In the genomic region with DNA sequence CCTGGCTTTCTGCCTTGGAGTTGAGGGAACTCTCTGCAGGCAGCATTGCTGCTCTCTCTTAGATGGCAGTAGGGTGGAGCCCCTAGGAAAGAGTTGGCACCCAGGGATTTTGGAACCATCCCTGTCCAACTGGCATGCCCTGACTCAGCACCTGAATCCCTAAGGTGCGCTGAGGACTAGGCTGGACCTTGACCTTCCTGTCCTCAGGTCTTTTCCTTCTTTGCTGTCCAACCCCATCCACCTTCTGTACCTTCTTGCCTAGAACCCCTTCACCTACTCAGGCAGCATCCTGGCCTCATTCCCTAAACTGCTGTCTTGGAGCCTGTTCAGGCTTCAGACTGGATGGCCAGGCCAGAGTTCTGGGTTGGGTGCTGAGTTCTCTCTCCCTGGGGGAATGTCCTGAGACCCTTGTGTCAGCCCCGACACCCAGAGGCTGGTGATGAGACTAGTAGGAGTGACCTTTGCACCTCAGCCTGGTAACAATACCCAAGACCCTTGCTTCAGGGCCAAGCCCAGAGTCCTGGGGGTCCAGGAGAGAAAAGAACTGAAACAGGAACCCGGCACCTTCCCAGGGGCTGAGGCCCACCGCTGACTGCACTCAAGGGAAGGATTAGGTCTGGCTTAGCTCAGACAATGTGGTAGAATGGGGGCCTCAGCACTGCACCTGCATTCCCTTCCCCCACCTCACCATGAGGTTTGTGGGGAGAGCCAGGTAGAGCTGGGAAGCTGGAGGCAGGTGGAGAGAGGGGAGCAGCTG, we compare ENCODE assay signal across 9 cellular contexts. TPM values are rescaled to one million over a fixed set of nuclear protein-coding genes. Genes with fewer than 3 reads are reported as not detected.
A peak's percentile ranks its signal among the peaks of the same experiment; 100 is the strongest.
DNase-seq lines count a peak whose midpoint lies in the region; FAIRE-seq and TF ChIP-seq lines count a peak whose summit lies in the region.
"Had no signal": no experiment of that assay in that cellular context is flagged by ENCODE, and none has a peak within 500 bp of the region (broad histone marks: within the 10 kb centered on the region; RNA-seq: fewer than 3 reads in every experiment).

No MANE protein-coding gene starts in this region.

- H3F3A ChIP-seq in smooth muscle cell (ENCODE audit: low read depth): peaks cover 27% of the 10 kb centered on the region

- H3K36me3 ChIP-seq in SJCRH30 (no peaks in the 10 kb centered on the region), smooth muscle cell (ENCODE audit: low read depth) (no peaks in the 10 kb centered on the region)

- peaks cover 1% of the 10 kb centered on the region for H4K20me1 ChIP-seq in smooth muscle cell (ENCODE audit: low read depth)

- FAIRE-seq in GM12892 (lab: Jason Lieb, UNC): no peak

- peaks cover 10% of the 10 kb centered on the region for H3K79me2 ChIP-seq in smooth muscle cell (ENCODE audit: low read depth)

- H3K9me3 ChIP-seq in SJCRH30 (replicated peaks) (no peaks in the 10 kb centered on the region), smooth muscle cell (replicated peaks; ENCODE audit: low read depth) (no peaks in the 10 kb centered on the region)

- TF ChIP-seq CTCF in GM12864 (IDR thresholded peaks at IDR 0.05; ENCODE audit: low read depth, low read length, missing control alignments) (no peak), smooth muscle cell (IDR thresholded peaks at IDR 0.05; ENCODE audit: borderline replicate concordance, insufficient read depth, poor library complexity, severe bottlenecking) (no peak)

- H3K27ac ChIP-seq in SJCRH30 (peak overlapping the region; percentile 100), smooth muscle cell (ENCODE audit: low read depth) (peak overlapping the region; percentile 98)
- H3K27ac ChIP-seq: SK-N-MC had no signal

- WGBS in smooth muscle cell (ENCODE audit: low lambda C conversion rate): 89% methylated on average over 4 of the region's 4 CpGs

- H3K9ac ChIP-seq in smooth muscle cell (ENCODE audit: low read depth): peak overlapping the region; percentile 57

- no peak for TF ChIP-seq POLR2A in GM12892 (IDR thresholded peaks at IDR 0.05; ENCODE audit: low read depth, low read length)

- H3K27me3 ChIP-seq in SJCRH30: no peaks in the 10 kb centered on the region
- no peaks in the 10 kb centered on the region for H3K27me3 ChIP-seq in smooth muscle cell (ENCODE audit: low read depth)

- peak overlapping the region; percentile 85 for H3K4me2 ChIP-seq in smooth muscle cell

- no peak overlapping the region for H2AFZ ChIP-seq in smooth muscle cell (ENCODE audit: low read depth)

- DNase-seq in GM12864 (ENCODE audit: low read depth) (no peak), SJCRH30 (no peak), germinal center (ENCODE audit: low spot score) (peak; percentile 11), smooth muscle cell (lab: John Stamatoyannopoulos, UW; ENCODE audit: unreplicated experiment) (no peak), mesenteric fat pad (ENCODE audit: low spot score) (no peak), GM12892 (ENCODE audit: insufficient read length) (no peak), A172 (ENCODE audit: low spot score) (no peak)
- DNase-seq in activated naive CD4-positive, alpha-beta T cell treated with anti-CD3 and anti-CD28 coated beads, Interleukin-2, amount 50 U/mL, for 16 hours: no peak

- H3K4me1 ChIP-seq in SJCRH30: peaks cover 38% of the 10 kb centered on the region
- H3K4me1 ChIP-seq in smooth muscle cell (ENCODE audit: low read depth): peaks cover 34% of the 10 kb centered on the region

- H3K4me3 ChIP-seq in GM12864 (ENCODE audit: low read depth, low read length) (peak overlapping the region; percentile 0; the same call in 1 of the 2 replicates), SJCRH30 (peak overlapping the region; percentile 36), smooth muscle cell (no peak overlapping the region)
- H3K4me3 ChIP-seq: SK-N-MC had no signal

RNA-seq across cellular contexts. Expression of gene POLD4, which starts 2.6 kb away (rescaled TPM):
- 35.4 and 37.5 TPM in 2 replicates for total RNA-seq in SJCRH30 (2014; rRNA removed; shearing (Covaris generic))
- total RNA-seq in smooth muscle cell (61.4 and 78.0 TPM in 2 replicates), mesenteric fat pad (72.9 TPM)
- polyA plus RNA-seq in smooth muscle cell: 113 and 133 TPM in 2 replicates
- 75.6 TPM for polyA plus RNA-seq in GM12892 (2012; ENCODE audit: missing spikeins)
- total RNA-seq in A172 (2014; rRNA removed; shearing (Covaris generic)): 75.8 and 96.0 TPM in 2 replicates

RNA-seq across cellular contexts. Expression of gene CLCF1, which starts 17.4 kb away (rescaled TPM):
- total RNA-seq in SJCRH30 (2014; rRNA removed; shearing (Covaris generic)): 5.2 and 6.1 TPM in 2 replicates
- total RNA-seq in smooth muscle cell (7.3 and 12.2 TPM in 2 replicates), mesenteric fat pad (7.7 TPM)
- 4.6 and 6.2 TPM in 2 replicates for polyA plus RNA-seq in smooth muscle cell
- polyA plus RNA-seq in GM12892 (2012; ENCODE audit: missing spikeins): 0.95 TPM
- 7.5 and 8.1 TPM in 2 replicates for total RNA-seq in A172 (2014; rRNA removed; shearing (Covaris generic))

RNA-seq across cellular contexts. Expression of gene RAD9A, which starts 35.8 kb away (rescaled TPM):
- 9.4 and 11.7 TPM in 2 replicates for total RNA-seq in SJCRH30 (2014; rRNA removed; shearing (Covaris generic))
- 17.3 and 19.5 TPM in 2 replicates for total RNA-seq in smooth muscle cell
- 20.3 and 21.4 TPM in 2 replicates for polyA plus RNA-seq in smooth muscle cell
- total RNA-seq in mesenteric fat pad: 10.4 TPM
- polyA plus RNA-seq in GM12892 (2012; ENCODE audit: missing spikeins): 15.3 TPM
- total RNA-seq in A172 (2014; rRNA removed; shearing (Covaris generic)): 6.2 and 15.0 TPM in 2 replicates

RNA-seq across cellular contexts. Expression of gene PPP1CA, which starts 45.7 kb away (rescaled TPM):
- total RNA-seq in SJCRH30 (2014; rRNA removed; shearing (Covaris generic)): 169 and 197 TPM in 2 replicates
- total RNA-seq in smooth muscle cell (99.3 and 123 TPM in 2 replicates), mesenteric fat pad (92.4 TPM)
- polyA plus RNA-seq in smooth muscle cell: 210 and 220 TPM in 2 replicates
- 152 TPM for polyA plus RNA-seq in GM12892 (2012; ENCODE audit: missing spikeins)
- total RNA-seq in A172 (2014; rRNA removed; shearing (Covaris generic)): 192 and 217 TPM in 2 replicates

RNA-seq across cellular contexts. Expression of gene TBC1D10C, which starts 47.9 kb away (rescaled TPM):
- not detected in 2 replicates for total RNA-seq in SJCRH30 (2014; rRNA removed; shearing (Covaris generic))
- not detected in 2 replicates for total RNA-seq in smooth muscle cell
- polyA plus RNA-seq in smooth muscle cell: 0.32 TPM in 1 of 2 replicates, not detected in the other
- total RNA-seq in mesenteric fat pad: 5.3 TPM
- polyA plus RNA-seq in GM12892 (2012; ENCODE audit: missing spikeins): 17.3 TPM
- not detected in 2 replicates for total RNA-seq in A172 (2014; rRNA removed; shearing (Covaris generic))
